ENCODE assay signal across 1 cellular context in genomic region chr3:7683431-7683830, GRCh38.
TF ChIP-seq lines count a peak whose summit lies in the region.

No MANE protein-coding gene starts in this region.

TF ChIP-seq in H1, 55 proteins besides CTCF, POLR2A, EP300 and RAD21 (continued from another document):
- TF ChIP-seq ATF2 (IDR thresholded peaks at IDR 0.05; ENCODE audit: low read length) (no peak), TCF12 (IDR thresholded peaks at IDR 0.05; ENCODE audit: low read depth, low read length) (no peak), POU5F1 (IDR thresholded peaks at IDR 0.05; ENCODE audit: low read depth, low read length) (no peak), HDAC2 (IDR thresholded peaks at IDR 0.05; ENCODE audit: borderline replicate concordance in 1 of 2, low read depth in 2 of 2, low read length in 2 of 2) (no peak), GABPA (IDR thresholded peaks at IDR 0.05; ENCODE audit: borderline replicate concordance, insufficient read depth, low read length) (no peak), SIX5 (IDR thresholded peaks at IDR 0.05; ENCODE audit: low read depth, low read length) (no peak), MAX (IDR thresholded peaks at IDR 0.05) (no peak)
